Comparison of ENCODE assay signal across 8 cellular contexts in the genomic region with DNA sequence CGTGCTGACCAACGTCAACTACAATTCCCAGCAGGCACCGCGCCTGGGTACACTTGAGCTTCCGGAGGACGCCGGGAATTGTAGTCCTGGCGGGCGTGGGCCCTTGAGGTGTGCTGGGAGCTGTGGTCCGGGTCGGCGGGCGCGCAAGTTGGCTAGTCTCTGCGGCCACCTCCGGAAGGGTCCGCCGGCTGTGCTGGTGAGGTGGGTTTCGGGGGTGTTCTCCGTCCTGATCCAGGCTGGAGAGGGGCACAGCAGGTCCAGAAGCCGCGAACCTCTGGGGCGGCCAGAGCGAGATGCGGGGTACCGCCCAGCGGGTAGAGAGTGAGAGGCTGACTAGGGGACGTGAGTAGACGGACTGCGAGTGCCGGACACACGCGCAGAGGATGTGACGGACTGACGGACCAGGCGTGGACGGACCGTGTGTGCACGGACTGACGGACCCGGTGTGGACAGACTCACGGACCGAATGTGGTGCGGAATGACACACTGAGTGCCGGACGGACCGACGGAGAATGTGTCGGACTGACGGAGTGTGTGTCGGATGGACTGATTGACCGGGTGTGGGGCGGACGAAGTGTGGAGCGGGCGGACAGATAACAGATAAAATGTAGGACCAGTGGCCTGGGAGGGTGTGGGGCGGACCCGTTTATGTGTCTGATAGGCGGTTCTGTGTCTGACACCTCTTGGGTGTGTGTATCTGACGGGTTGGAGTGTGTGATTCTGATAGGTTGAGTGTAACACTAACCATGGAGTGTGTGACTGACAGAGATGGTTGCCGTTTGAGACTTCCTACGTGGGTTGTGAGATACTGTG. TPM values are rescaled to one million over a fixed set of nuclear protein-coding genes. Genes with fewer than 3 reads are reported as not detected.
DNase-seq lines count a peak whose midpoint lies in the region; ATAC-seq and TF ChIP-seq lines count a peak whose summit lies in the region.

A gene (plus strand): TSS at position 81 of the 813 bp plus-strand sequence. CDS start 7,809 bp downstream, outside the sequence.

- TF ChIP-seq CTCF in DND-41 (IDR thresholded peaks at IDR 0.05; ENCODE audit: borderline replicate concordance, extremely low read depth, low read length, poor library complexity, severe bottlenecking) (no peak), fibroblast of lung (conservative IDR thresholded peaks at IDR 0.05 in 1 of 2, IDR thresholded peaks at IDR 0.05 in 1 of 2; ENCODE audit: low read depth in 1 of 2, low read length in 2 of 2) (no peak)

- H3K79me2 ChIP-seq in DND-41 (ENCODE audit: insufficient read depth, low read length) (peaks cover 32% of the 10 kb centered on the region), fibroblast of lung (ENCODE audit: control insufficient read depth, insufficient read depth, low read length) (peaks cover 29% of the 10 kb centered on the region)

- peak; percentile 97 for ATAC-seq in DND-41 (ENCODE audit: insufficient read depth, low read depth)
- peak; percentile 89 for ATAC-seq in GM21737 (IDR thresholded peaks at IDR 0.05; ENCODE audit: unreplicated experiment)
- ATAC-seq in naive B cell (ENCODE audit: low read depth in 2 of 2): peak; percentile 90 to 93

- DNase-seq in DND-41 (peak; percentile 88), KG1 (lab: John Stamatoyannopoulos, UW) (peak; percentile 91), fibroblast of lung (ENCODE audit: low read depth in 2 of 2) (peak; percentile 96 to 97), naive B cell (peak; percentile 81)
- peak; percentile 94 for DNase-seq in activated T-cell treated with anti-CD3 and anti-CD28 coated beads, Interleukin-2, amount 50 U/mL, for 48 hours
- peak; percentile 82 to 93 for DNase-seq in stimulated activated CD8-positive, alpha-beta memory T cell treated with anti-CD3 and anti-CD28 coated beads, Interleukin-7, amount 100 ng/mL, for 48 hours (ENCODE audit: extremely low read depth in 1 of 2, low read depth in 1 of 2)

- no peaks in the 10 kb centered on the region for H3K9me3 Mint-ChIP-seq in naive B cell

- H3K9me3 ChIP-seq in DND-41 (ENCODE audit: insufficient read depth, low read length, severe bottlenecking) (no peaks in the 10 kb centered on the region), fibroblast of lung (ENCODE audit: control insufficient read depth, insufficient read depth, low read depth, low read length) (no peaks in the 10 kb centered on the region)

- H3K27ac Mint-ChIP-seq in naive B cell: no peak within 1 kb of the TSS

- H2AFZ ChIP-seq in DND-41 (ENCODE audit: low read depth, low read length) (peak within 1 kb of the TSS; percentile 94), fibroblast of lung (ENCODE audit: low read length) (peak within 1 kb of the TSS; percentile 96)

- H3K27ac ChIP-seq in DND-41 (ENCODE audit: low read length) (peak within 1 kb of the TSS; percentile 74), fibroblast of lung (ENCODE audit: insufficient read depth, low read length) (peak within 1 kb of the TSS; percentile 96)

- H3K27me3 ChIP-seq in DND-41 (ENCODE audit: insufficient read depth, low read length, poor library complexity): no peaks in the 10 kb centered on the region
- no peaks in the 10 kb centered on the region for H3K27me3 ChIP-seq in fibroblast of lung (ENCODE audit: control insufficient read depth, insufficient read depth, low read length)

- H4K20me1 ChIP-seq in DND-41 (ENCODE audit: insufficient read depth, low read length) (no peaks in the 10 kb centered on the region), fibroblast of lung (ENCODE audit: control insufficient read depth, extremely low read depth, insufficient read depth, low read length) (no peaks in the 10 kb centered on the region)

- H3K36me3 Mint-ChIP-seq in naive B cell: no peaks in the 10 kb centered on the region

- H3K36me3 ChIP-seq in DND-41 (ENCODE audit: insufficient read depth, low read length): peaks cover 5% of the 10 kb centered on the region; the same call in 1 of the 2 replicates
- no peaks in the 10 kb centered on the region for H3K36me3 ChIP-seq in fibroblast of lung (ENCODE audit: control insufficient read depth, insufficient read depth, low read length)

- H3K4me2 ChIP-seq in DND-41 (ENCODE audit: insufficient read depth, low read length) (peak within 1 kb of the TSS; percentile 93), fibroblast of lung (ENCODE audit: extremely low read depth, insufficient read depth, low read length) (peak within 1 kb of the TSS; percentile 76)

- H3K4me1 ChIP-seq in DND-41 (ENCODE audit: insufficient read depth, low read length): peaks cover 39% of the 10 kb centered on the region
- H3K4me1 ChIP-seq in fibroblast of lung (ENCODE audit: control insufficient read depth, extremely low read depth, insufficient read depth, low read length): peaks cover 8% of the 10 kb centered on the region

- no peak within 1 kb of the TSS for H3K4me3 Mint-ChIP-seq in naive B cell

- H3K9ac ChIP-seq in DND-41 (ENCODE audit: low read depth, low read length) (peak within 1 kb of the TSS; percentile 63), fibroblast of lung (ENCODE audit: insufficient read depth, low read length) (peak within 1 kb of the TSS; percentile 83)

- peaks cover 0 to 14% (median 7%) of the 10 kb centered on the region in 3 donors for H3K4me1 Mint-ChIP-seq in naive B cell

- no peaks in the 10 kb centered on the region for H3K27me3 Mint-ChIP-seq in naive B cell

- peak within 1 kb of the TSS; percentile 58 to 76 for H3K4me3 ChIP-seq in DND-41 (ENCODE audit: low read depth in 1 of 2, low read length in 2 of 2)
- peak within 1 kb of the TSS; percentile 92 to 99 (median 96) for H3K4me3 ChIP-seq in fibroblast of lung (replicated peaks in 1 of 4; ENCODE audit: control extremely low read depth in 1 of 4, insufficient read depth in 1 of 4, low read depth in 3 of 4, low read length in 4 of 4)

TF ChIP-seq in PFSK-1, 5 proteins besides CTCF, POLR2A, EP300 and RAD21:
- TF ChIP-seq POLR2AphosphoS5 (IDR thresholded peaks at IDR 0.05; ENCODE audit: low read depth, low read length) (peak; percentile 87), FOXP2 (optimal IDR thresholded peaks at IDR 0.05; ENCODE audit: borderline replicate concordance, extremely low read depth, extremely low read length, insufficient read depth) (peak; percentile 98), SIN3A (IDR thresholded peaks at IDR 0.05; ENCODE audit: borderline replicate concordance, insufficient read depth, low read length) (peak; percentile 76; the same call in 1 of the 2 replicates), TAF1 (IDR thresholded peaks at IDR 0.05; ENCODE audit: borderline replicate concordance, insufficient read depth, low read length) (peak; percentile 91; the same call in 1 of the 2 replicates)
- TF ChIP-seq, protein P1, sequence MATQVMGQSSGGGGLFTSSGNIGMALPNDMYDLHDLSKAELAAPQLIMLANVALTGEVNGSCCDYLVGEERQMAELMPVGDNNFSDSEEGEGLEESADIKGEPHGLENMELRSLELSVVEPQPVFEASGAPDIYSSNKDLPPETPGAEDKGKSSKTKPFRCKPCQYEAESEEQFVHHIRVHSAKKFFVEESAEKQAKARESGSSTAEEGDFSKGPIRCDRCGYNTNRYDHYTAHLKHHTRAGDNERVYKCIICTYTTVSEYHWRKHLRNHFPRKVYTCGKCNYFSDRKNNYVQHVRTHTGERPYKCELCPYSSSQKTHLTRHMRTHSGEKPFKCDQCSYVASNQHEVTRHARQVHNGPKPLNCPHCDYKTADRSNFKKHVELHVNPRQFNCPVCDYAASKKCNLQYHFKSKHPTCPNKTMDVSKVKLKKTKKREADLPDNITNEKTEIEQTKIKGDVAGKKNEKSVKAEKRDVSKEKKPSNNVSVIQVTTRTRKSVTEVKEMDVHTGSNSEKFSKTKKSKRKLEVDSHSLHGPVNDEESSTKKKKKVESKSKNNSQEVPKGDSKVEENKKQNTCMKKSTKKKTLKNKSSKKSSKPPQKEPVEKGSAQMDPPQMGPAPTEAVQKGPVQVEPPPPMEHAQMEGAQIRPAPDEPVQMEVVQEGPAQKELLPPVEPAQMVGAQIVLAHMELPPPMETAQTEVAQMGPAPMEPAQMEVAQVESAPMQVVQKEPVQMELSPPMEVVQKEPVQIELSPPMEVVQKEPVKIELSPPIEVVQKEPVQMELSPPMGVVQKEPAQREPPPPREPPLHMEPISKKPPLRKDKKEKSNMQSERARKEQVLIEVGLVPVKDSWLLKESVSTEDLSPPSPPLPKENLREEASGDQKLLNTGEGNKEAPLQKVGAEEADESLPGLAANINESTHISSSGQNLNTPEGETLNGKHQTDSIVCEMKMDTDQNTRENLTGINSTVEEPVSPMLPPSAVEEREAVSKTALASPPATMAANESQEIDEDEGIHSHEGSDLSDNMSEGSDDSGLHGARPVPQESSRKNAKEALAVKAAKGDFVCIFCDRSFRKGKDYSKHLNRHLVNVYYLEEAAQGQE (IDR thresholded peaks at IDR 0.05; ENCODE audit: insufficient read depth in 1 of 2, low read depth in 2 of 2, low read length in 2 of 2): 0 out of 4 replicates have a peak, but pooled peaks of 1 of the 2 experiments have one; percentile 51

RNA-seq across cellular contexts. Expression of the gene that starts here (rescaled TPM):
- polyA plus RNA-seq in PFSK-1 (2012; ENCODE audit: insufficient read length, low read depth): 3.4 TPM
- 2.3 and 3.0 TPM in 2 replicates for total RNA-seq in fibroblast of lung
- polyA plus RNA-seq in fibroblast of lung: 2.8 and 3.0 TPM in 2 replicates
- polyA plus RNA-seq in fibroblast of lung (2012): 1.4 and 1.6 TPM in 2 replicates
- polyA minus RNA-seq in fibroblast of lung (ENCODE audit: low replicate concordance): 4.4 and 6.1 TPM in 2 replicates
- 1 to 10 TPM in 5 of 6 donors, not detected in 1; 1.5 to 5.2 (median 2.1) TPM for polyA plus RNA-seq in naive B cell (ENCODE audit: low read depth in 6 of 6)

Comparison
In these comparisons a context has a peak if more than half of its experiments do, and no peak if none do; other contexts are left out.
1. Peak in every context shown above with its lines: DNase-seq, ATAC-seq, H3K4me3 ChIP-seq and H3K27ac ChIP-seq.